In the genomic region with DNA sequence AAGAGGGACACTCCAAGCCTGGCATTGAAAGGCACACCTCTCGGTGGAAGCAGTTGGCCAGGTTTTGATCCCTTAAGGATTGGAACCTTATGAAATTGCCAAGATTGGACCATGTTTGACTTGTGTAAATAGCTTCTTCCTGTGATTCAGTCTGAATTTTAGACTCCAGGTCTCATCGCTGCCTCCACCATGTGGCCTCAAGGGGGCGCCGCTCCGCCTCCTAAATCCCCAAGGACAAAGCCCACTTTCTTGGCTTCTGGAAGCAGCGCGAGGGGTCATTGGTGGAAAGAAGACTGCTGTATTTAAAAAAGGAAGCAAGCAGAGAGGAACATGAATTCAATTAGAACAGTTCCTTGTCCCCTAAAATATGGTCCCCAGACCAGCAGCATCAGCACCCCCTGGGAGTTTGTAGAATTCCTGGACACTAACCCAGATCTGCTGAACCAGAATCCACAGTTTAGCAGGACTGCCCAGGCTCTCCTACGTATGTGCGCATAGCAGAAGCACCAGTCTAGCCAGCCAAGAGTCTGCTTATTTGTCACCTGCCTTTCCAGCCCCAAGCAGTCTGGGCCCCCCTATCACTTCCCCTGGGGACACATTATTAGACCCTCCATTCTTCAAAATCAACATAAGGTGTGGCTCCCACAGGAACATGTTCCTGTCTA, we compare ENCODE assay signal across 8 cellular contexts.
DNase-seq lines count a peak whose midpoint lies in the region; ATAC-seq and TF ChIP-seq lines count a peak whose summit lies in the region.

No MANE protein-coding gene starts in this region.

- peaks cover 50% of the 10 kb centered on the region for H3K4me1 Mint-ChIP-seq in MCF 10A (ENCODE audit: insufficient read depth, unreplicated experiment)
- peaks cover 38% of the 10 kb centered on the region for H3K4me1 Mint-ChIP-seq in activated CD4-positive, alpha-beta memory T cell treated with anti-CD3 and anti-CD28 coated beads, Interleukin-2, amount 10 ng/mL, durations not matched to agents 7 days and 5 days

- H3K27me3 ChIP-seq in breast epithelium (no peaks in the 10 kb centered on the region), gastrocnemius medialis (no peaks in the 10 kb centered on the region)

- H3K4me1 ChIP-seq in breast epithelium (peaks cover 0 to 7% of the 10 kb centered on the region in 2 donors), gastrocnemius medialis (peaks cover 21 to 32% of the 10 kb centered on the region in 2 donors)

- peak overlapping the region; percentile 97 for H3K27ac Mint-ChIP-seq in MCF 10A (ENCODE audit: low read depth, unreplicated experiment)
- no peak overlapping the region for H3K27ac Mint-ChIP-seq in activated CD4-positive, alpha-beta memory T cell treated with anti-CD3 and anti-CD28 coated beads, Interleukin-2, amount 10 ng/mL, durations not matched to agents 7 days and 5 days

- no peaks in the 10 kb centered on the region for H3K9me3 ChIP-seq in breast epithelium
- H3K9me3 ChIP-seq in gastrocnemius medialis, result no peaks in the 10 kb centered on the region

- H3K27ac ChIP-seq in breast epithelium (peak overlapping the region in 1 of 2 donors; percentile 82), gastrocnemius medialis (peak overlapping the region in 2 of 4 donors; percentile 55 to 69)

- H3K36me3 ChIP-seq in breast epithelium (no peaks in the 10 kb centered on the region), gastrocnemius medialis (no peaks in the 10 kb centered on the region)

- no TSS peak for BruUV-seq in MCF 10A (replicated peaks; lab: Mats Ljungman, UMichigan)

- intact Hi-C loops in MCF 10A (cut with micrococcal nuclease), result no loop called here
- intact Hi-C loops in breast epithelium (cut with DNase I; ENCODE audit: low total_unique reads), result no loop called here
- intact Hi-C loops in left ventricle myocardium superior (cut with micrococcal nuclease), result no loop called here
- intact Hi-C loops in gastrocnemius medialis (cut with DNase I; ENCODE audit: low total_unique reads), result no loop called here

- no peak for TF ChIP-seq POLR2A in breast epithelium (IDR thresholded peaks at IDR 0.05)
- no peak for TF ChIP-seq POLR2A in gastrocnemius medialis (IDR thresholded peaks at IDR 0.05)

- DNase-seq in MCF 10A (ENCODE audit: unreplicated experiment), result peak; percentile 82
- no peak for DNase-seq in breast epithelium (ENCODE audit: low spot score in 2 of 2)
- peak; percentile 58 for DNase-seq in NCI-H1694 treated with DMSO at 0.1 percent for 48 hours (lab: John Stamatoyannopoulos, UW)
- peak; percentile 47 for DNase-seq in activated CD4-positive, alpha-beta memory T cell treated with anti-CD3 and anti-CD28 coated beads, Interleukin-2, amount 10 ng/mL, durations not matched to agents 7 days and 5 days
- peak; percentile 75 for DNase-seq in left ventricle myocardium superior
- DNase-seq in gastrocnemius medialis, result no peak
- DNase-seq in NCI-H226, result no peak

- CTCF ChIA-PET in MCF 10A (lab: Yijun Ruan, JAX), result interaction anchor here (0.5 to 1.9 kb wide), 11 partner anchors 10 to 547 kb away, joined by 3 to 11 read pairs (median 5); no protein-coding TSS in a partner anchor
- CTCF ChIA-PET in activated CD4-positive, alpha-beta memory T cell treated with anti-CD3 and anti-CD28 coated beads, Interleukin-2, amount 10 ng/mL, durations not matched to agents 7 days and 5 days (lab: Charles Lee), result interaction anchor here (0.8 to 1.8 kb wide), 13 partner anchors 9 to 546 kb away, joined by 3 to 9 read pairs (median 4); no protein-coding TSS in a partner anchor

- POLR2A ChIA-PET in MCF 10A (lab: Yijun Ruan, JAX), result interaction anchor here (0.9 to 3.0 kb wide), 5 partner anchors 11 to 22 kb away, joined by 3 to 22 read pairs (median 4); no protein-coding TSS in a partner anchor
- POLR2A ChIA-PET in activated CD4-positive, alpha-beta memory T cell treated with anti-CD3 and anti-CD28 coated beads, Interleukin-2, amount 10 ng/mL, durations not matched to agents 7 days and 5 days (lab: Charles Lee), result interaction anchor here (1.4 kb wide), 1 partner anchor 13 kb away, joined by 4 read pairs; no protein-coding TSS in a partner anchor

- H3K4me3 ChIP-seq in breast epithelium (no peak overlapping the region), gastrocnemius medialis (no peak overlapping the region)

- H3K27me3 Mint-ChIP-seq in MCF 10A (ENCODE audit: insufficient read depth, unreplicated experiment), result no peaks in the 10 kb centered on the region
- peaks cover 38% of the 10 kb centered on the region for H3K27me3 Mint-ChIP-seq in activated CD4-positive, alpha-beta memory T cell treated with anti-CD3 and anti-CD28 coated beads, Interleukin-2, amount 10 ng/mL, durations not matched to agents 7 days and 5 days

- in situ Hi-C loops in gastrocnemius medialis (cut with MboI; ENCODE audit: low sequenced_read_pairs in 4 of 4), result loop anchor here (25.0 kb wide), 2 partner anchors 540 to 915 kb away; no protein-coding TSS in a partner anchor

- no peaks in the 10 kb centered on the region for H3K36me3 Mint-ChIP-seq in MCF 10A (ENCODE audit: insufficient read depth, unreplicated experiment)
- no peaks in the 10 kb centered on the region for H3K36me3 Mint-ChIP-seq in activated CD4-positive, alpha-beta memory T cell treated with anti-CD3 and anti-CD28 coated beads, Interleukin-2, amount 10 ng/mL, durations not matched to agents 7 days and 5 days (ENCODE audit: low read depth)

- TF ChIP-seq CTCF in MCF 10A (IDR thresholded peaks at IDR 0.05; ENCODE audit: unreplicated experiment) (peak; percentile 48), breast epithelium (IDR thresholded peaks at IDR 0.05) (peak in 1 of 3 donors; percentile 45), gastrocnemius medialis (IDR thresholded peaks at IDR 0.05 in 4 of 5, conservative IDR thresholded peaks at IDR 0.05 in 1 of 5) (peak; percentile 33 to 59 (median 51))

- H3K4me3 Mint-ChIP-seq in MCF 10A (ENCODE audit: unreplicated experiment), result no peak overlapping the region
- no peak overlapping the region for H3K4me3 Mint-ChIP-seq in activated CD4-positive, alpha-beta memory T cell treated with anti-CD3 and anti-CD28 coated beads, Interleukin-2, amount 10 ng/mL, durations not matched to agents 7 days and 5 days

- no peaks in the 10 kb centered on the region for H3K9me3 Mint-ChIP-seq in MCF 10A (ENCODE audit: unreplicated experiment)
- H3K9me3 Mint-ChIP-seq in activated CD4-positive, alpha-beta memory T cell treated with anti-CD3 and anti-CD28 coated beads, Interleukin-2, amount 10 ng/mL, durations not matched to agents 7 days and 5 days, result peaks cover 2% of the 10 kb centered on the region

- ATAC-seq in left ventricle myocardium superior (no peak), gastrocnemius medialis (no peak), HG03442 (IDR thresholded peaks at IDR 0.05; ENCODE audit: unreplicated experiment) (no peak)

Comparison
In these comparisons a context has a peak if more than half of its experiments do, and no peak if none do; other contexts are left out.
1. DNase-seq: peak in MCF 10A (single experiment), NCI-H1694 treated with DMSO at 0.1 percent for 48 hours (single experiment), activated CD4-positive, alpha-beta memory T cell treated with anti-CD3 and anti-CD28 coated beads, Interleukin-2, amount 10 ng/mL, durations not matched to agents 7 days and 5 days (single experiment) and left ventricle myocardium superior (single experiment); none in breast epithelium (0 of 2), gastrocnemius medialis (0 of 2) and NCI-H226 (single experiment).